12 cellular contexts compared by ENCODE assay signal in the genomic region with DNA sequence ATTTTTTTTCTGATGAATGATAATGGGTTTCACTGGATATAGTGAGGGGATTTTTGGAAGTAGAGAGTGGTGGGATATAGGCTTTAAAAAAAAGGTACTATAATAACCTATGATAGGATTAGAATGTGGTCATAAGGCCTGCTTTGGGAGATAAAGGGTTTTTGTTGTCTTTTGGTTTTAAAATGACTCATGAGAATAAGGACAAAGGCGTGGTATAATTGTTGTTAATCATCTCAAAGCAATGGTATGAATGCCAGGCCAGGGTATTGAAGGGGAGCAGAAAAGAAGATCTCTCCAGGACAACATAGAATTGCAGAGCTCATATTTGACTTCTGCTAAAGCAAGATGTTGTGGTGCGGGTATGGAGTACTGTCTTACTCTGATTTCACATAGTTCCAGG.
"Had no signal": no experiment of that assay in that cellular context is flagged by ENCODE, and none has a peak within 500 bp of the region (broad histone marks: within the 10 kb centered on the region; RNA-seq: fewer than 3 reads in every experiment).

No MANE protein-coding gene starts in this region.

- DNase-seq: activated CD4-positive, alpha-beta T cell treated with anti-CD3 and anti-CD28 coated beads, Interleukin-2, amount 50 U/mL, for 1 hour; activated CD4-positive, CD25-positive, alpha-beta regulatory T cell; activated naive CD4-positive, alpha-beta T cell treated with anti-CD3 and anti-CD28 coated beads for 36 hours; activated T-cell treated with anti-CD3 and anti-CD28 coated beads for 4 hours; erythroblast; stimulated activated CD4-positive, alpha-beta T cell treated with anti-CD3 and anti-CD28 coated beads, Interleukin-15, amount 100 ng/mL, for 24 hours; stimulated activated CD4-positive, alpha-beta T cell treated with anti-CD3 and anti-CD28 coated beads, Interleukin-4, amount 100 ng/mL, for 24 hours; testis; upper lobe of right lung had no signal

- H3K27me3 ChIP-seq: testis, upper lobe of right lung had no signal

- H3K36me3 ChIP-seq: upper lobe of right lung had no signal

- H3K4me3 ChIP-seq: testis, upper lobe of right lung had no signal

- H3K9me3 ChIP-seq: testis, upper lobe of right lung had no signal

- H3K27ac ChIP-seq: testis, upper lobe of right lung had no signal

- H3K4me1 ChIP-seq: testis, upper lobe of right lung had no signal

- ATAC-seq: activated T-helper 17 cell treated with anti-CD3 and anti-CD28 coated beads, Interleukin-2, amount 50 U/mL, for 72 hours; left lobe of liver; natural killer cell treated with Interleukin-12 subunit alpha and Interleukin-12 subunit beta and Interleukin-15 and Interleukin-18, amount 100 ng/mL, for 72 hours; upper lobe of right lung had no signal
